In genomic region chr17:71184716-71185115, GRCh38 we compare ENCODE assay signal across 24 cellular contexts.
DNase-seq lines count a peak whose midpoint lies in the region; FAIRE-seq and TF ChIP-seq lines count a peak whose summit lies in the region.
"Had no signal": no experiment of that assay in that cellular context is flagged by ENCODE, and none has a peak within 500 bp of the region (broad histone marks: within the 10 kb centered on the region; RNA-seq: fewer than 3 reads in every experiment).

No MANE protein-coding gene starts in this region.

- peak; percentile 90 for FAIRE-seq in islet of Langerhans (lab: Jason Lieb, UNC)
- FAIRE-seq: G401.6 had no signal

- DNase-seq in A172 (ENCODE audit: low spot score): peak; percentile 86
- DNase-seq in GM04503 (ENCODE audit: low read depth): peak; percentile 24
- DNase-seq in NCI-H446 treated with DMSO at 0.1 percent for 48 hours (lab: John Stamatoyannopoulos, UW): peak; percentile 92
- no peak for DNase-seq in NCI-H526 treated with DMSO at 0.1 percent for 48 hours (lab: John Stamatoyannopoulos, UW)
- no peak for DNase-seq in central memory CD4-positive, alpha-beta T cell
- no peak for DNase-seq in activated CD4-positive, CD25-positive, alpha-beta regulatory T cell treated with anti-CD3 and anti-CD28 coated beads, Interleukin-2, amount 50 U/mL, for 72 hours
- no peak for DNase-seq in GM20000 (ENCODE audit: low spot score)
- DNase-seq: activated CD4-positive, alpha-beta T cell treated with anti-CD3 and anti-CD28 coated beads, Interleukin-2, amount 10 ng/mL, durations not matched to agents 7 days and 5 days; activated CD8-positive, alpha-beta memory T cell treated with anti-CD3 and anti-CD28 coated beads, Interleukin-2, amount 10 ng/mL, durations not matched to agents 7 days and 5 days; aorta; CD4-positive, alpha-beta T cell; cerebellar nuclear complex; effector CD4-positive, alpha-beta T cell; HFFc6; KBM-7; mesenchymal stem cell; naive thymus-derived CD8-positive, alpha-beta T cell; NCI-H1105; NCI-H2081 treated with DMSO at 0.1 percent for 48 hours; NCI-H510A; Peyer's patch; T-helper 2 cell had no signal

- TF ChIP-seq CTCF in GM20000 (IDR thresholded peaks at IDR 0.05; ENCODE audit: extremely low read depth, missing control alignments): no peak

Comparison
In these comparisons a context has a peak if more than half of its experiments do, and no peak if none do; other contexts are left out.
1. DNase-seq: peak in A172 (single experiment), GM04503 (single experiment) and NCI-H446 treated with DMSO at 0.1 percent for 48 hours (single experiment); none in NCI-H526 treated with DMSO at 0.1 percent for 48 hours (single experiment), central memory CD4-positive, alpha-beta T cell (single experiment), activated CD4-positive, CD25-positive, alpha-beta regulatory T cell treated with anti-CD3 and anti-CD28 coated beads, Interleukin-2, amount 50 U/mL, for 72 hours (single experiment) and GM20000 (single experiment).